Comparison of ENCODE assay signal across 22 cellular contexts in the genomic region with DNA sequence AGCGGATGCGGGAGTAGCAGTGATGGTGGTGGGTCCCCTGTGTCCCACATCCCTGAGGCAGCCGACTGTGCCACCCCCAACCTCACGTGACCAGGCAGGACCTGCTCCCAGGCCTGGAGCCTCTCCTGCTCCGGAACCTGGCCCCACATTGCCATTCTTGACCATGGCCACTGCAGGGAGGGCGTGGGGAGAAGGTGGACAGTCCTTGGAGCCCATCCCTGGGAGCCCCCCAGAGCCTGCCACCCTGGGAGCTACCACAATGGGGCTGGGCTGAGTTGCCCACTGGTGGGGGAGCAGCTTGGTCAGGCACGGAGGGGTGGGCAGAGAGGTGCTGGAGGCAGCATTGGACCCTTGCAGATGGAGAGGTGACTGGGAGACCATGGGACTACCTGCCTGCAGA. TPM values are rescaled to one million over a fixed set of nuclear protein-coding genes. Genes with fewer than 3 reads are reported as not detected.
DNase-seq lines count a peak whose midpoint lies in the region; ATAC-seq and TF ChIP-seq lines count a peak whose summit lies in the region.
"Had no signal": no experiment of that assay in that cellular context is flagged by ENCODE, and none has a peak within 500 bp of the region (broad histone marks: within the 10 kb centered on the region; RNA-seq: fewer than 3 reads in every experiment).

No MANE protein-coding gene starts in this region.

- peak; percentile 65 for DNase-seq in chondrocyte (ENCODE audit: low spot score)
- DNase-seq in lower lobe of right lung, result no peak
- DNase-seq in spleen, result peak; percentile 54
- no peak for DNase-seq in aorta
- no peak for DNase-seq in activated T-helper 1 cell treated with anti-CD3 and anti-CD28 coated beads, Interleukin-12 subunit alpha, Interleukin-12 subunit beta, Interleukin-2, Interleukin-4 antibody, amounts not matched to agents 30 ng/mL and 10 ng/mL and 1 ng/mL, durations not matched to agents 14 hours and 24 hours and 36 hours (ENCODE audit: low spot score)
- DNase-seq in T-helper 9 cell, result no peak
- DNase-seq: ACHN; BE2C; C1 segment of cervical spinal cord; CD4-positive, CD25-positive, alpha-beta regulatory T cell; CD8-positive, alpha-beta memory T cell; COR-L47; DMS 273 treated with DMSO at 0.1 percent for 48 hours; DMS53; DND-41; EL had no signal

- peaks cover 2% of the 10 kb centered on the region for H3K9me3 Mint-ChIP-seq in chondrocyte (ENCODE audit: low read depth)
- H3K9me3 Mint-ChIP-seq in activated T-helper 1 cell treated with anti-CD3 and anti-CD28 coated beads, Interleukin-12 subunit alpha, Interleukin-12 subunit beta, Interleukin-2, Interleukin-4 antibody, amounts not matched to agents 30 ng/mL and 10 ng/mL and 1 ng/mL, durations not matched to agents 14 hours and 24 hours and 36 hours, result peaks cover 4% of the 10 kb centered on the region

- H3K9me3 ChIP-seq in lower lobe of right lung (no peaks in the 10 kb centered on the region), spleen (peaks cover 0 to 6% (median 0%) of the 10 kb centered on the region in 8 donors), aorta (ENCODE audit: control insufficient read depth, low read length) (peaks cover 2% of the 10 kb centered on the region)
- H3K9me3 ChIP-seq: BE2C, HAP-1 had no signal

- H3K36me3 Mint-ChIP-seq in chondrocyte (ENCODE audit: low read depth), result no peaks in the 10 kb centered on the region
- H3K36me3 Mint-ChIP-seq in activated T-helper 1 cell treated with anti-CD3 and anti-CD28 coated beads, Interleukin-12 subunit alpha, Interleukin-12 subunit beta, Interleukin-2, Interleukin-4 antibody, amounts not matched to agents 30 ng/mL and 10 ng/mL and 1 ng/mL, durations not matched to agents 14 hours and 24 hours and 36 hours (ENCODE audit: low read depth), result no peaks in the 10 kb centered on the region
- H3K36me3 Mint-ChIP-seq: CD4-positive, CD25-positive, alpha-beta regulatory T cell; CD8-positive, alpha-beta memory T cell had no signal

- H3K4me1 Mint-ChIP-seq in chondrocyte (ENCODE audit: low read depth), result no peaks in the 10 kb centered on the region
- H3K4me1 Mint-ChIP-seq in activated T-helper 1 cell treated with anti-CD3 and anti-CD28 coated beads, Interleukin-12 subunit alpha, Interleukin-12 subunit beta, Interleukin-2, Interleukin-4 antibody, amounts not matched to agents 30 ng/mL and 10 ng/mL and 1 ng/mL, durations not matched to agents 14 hours and 24 hours and 36 hours (ENCODE audit: low read depth), result no peaks in the 10 kb centered on the region
- H3K4me1 Mint-ChIP-seq: CD4-positive, CD25-positive, alpha-beta regulatory T cell; CD8-positive, alpha-beta memory T cell had no signal

- intact Hi-C loops in lower lobe of right lung (cut with DNase I), result no loop called here
- intact Hi-C loops in spleen (cut with DNase I; ENCODE audit: low total_unique reads), result no loop called here
- intact Hi-C loops in aorta (cut with DNase I), result no loop called here
- intact Hi-C loops in activated T-helper 1 cell treated with anti-CD3 and anti-CD28 coated beads, Interleukin-12 subunit alpha, Interleukin-12 subunit beta, Interleukin-2, Interleukin-4 antibody, amounts not matched to agents 30 ng/mL and 10 ng/mL and 1 ng/mL, durations not matched to agents 14 hours and 24 hours and 36 hours (cut with micrococcal nuclease), result no loop called here

- TF ChIP-seq CTCF in chondrocyte (IDR thresholded peaks at IDR 0.05), result no peak
- no peak for TF ChIP-seq CTCF in lower lobe of right lung (IDR thresholded peaks at IDR 0.05)
- no peak for TF ChIP-seq CTCF in spleen (IDR thresholded peaks at IDR 0.05 in 8 of 11, conservative IDR thresholded peaks at IDR 0.05 in 3 of 11)

- no peak for TF ChIP-seq POLR2A in spleen (IDR thresholded peaks at IDR 0.05)

- peak; percentile 21 to 31 for ATAC-seq in lower lobe of right lung
- ATAC-seq in aorta (ENCODE audit: low FRiP score), result peak; percentile 36
- no peak for ATAC-seq in HG03342 (IDR thresholded peaks at IDR 0.05; ENCODE audit: unreplicated experiment)
- ATAC-seq: GM12878 had no signal

- H3K27me3 ChIP-seq in lower lobe of right lung (ENCODE audit: low read depth), result no peaks in the 10 kb centered on the region
- H3K27me3 ChIP-seq in spleen (replicated peaks in 1 of 7), result no peaks in the 10 kb centered on the region
- no peaks in the 10 kb centered on the region for H3K27me3 ChIP-seq in aorta (ENCODE audit: control insufficient read depth in 1 of 2, insufficient read depth in 2 of 2, low read length in 1 of 2)
- H3K27me3 ChIP-seq: BE2C had no signal

- H3K4me3 Mint-ChIP-seq in chondrocyte (ENCODE audit: unreplicated experiment), result no peak overlapping the region
- no peak overlapping the region for H3K4me3 Mint-ChIP-seq in activated T-helper 1 cell treated with anti-CD3 and anti-CD28 coated beads, Interleukin-12 subunit alpha, Interleukin-12 subunit beta, Interleukin-2, Interleukin-4 antibody, amounts not matched to agents 30 ng/mL and 10 ng/mL and 1 ng/mL, durations not matched to agents 14 hours and 24 hours and 36 hours
- H3K4me3 Mint-ChIP-seq: CD4-positive, CD25-positive, alpha-beta regulatory T cell; CD8-positive, alpha-beta memory T cell had no signal

- peaks cover 8% of the 10 kb centered on the region for H3K27me3 Mint-ChIP-seq in chondrocyte (ENCODE audit: low read depth)
- H3K27me3 Mint-ChIP-seq in activated T-helper 1 cell treated with anti-CD3 and anti-CD28 coated beads, Interleukin-12 subunit alpha, Interleukin-12 subunit beta, Interleukin-2, Interleukin-4 antibody, amounts not matched to agents 30 ng/mL and 10 ng/mL and 1 ng/mL, durations not matched to agents 14 hours and 24 hours and 36 hours (ENCODE audit: insufficient read depth), result peaks cover 8% of the 10 kb centered on the region

- 81 to 92% (median 87%) methylated on average over 7 of the region's 7 CpGs for WGBS in spleen, 5 donors
- 92 to 94% methylated on average over 7 of the region's 7 CpGs for WGBS in aorta, 2 donors

- H3K27ac ChIP-seq in lower lobe of right lung, result no peak overlapping the region
- no peak overlapping the region for H3K27ac ChIP-seq in spleen
- no peak overlapping the region for H3K27ac ChIP-seq in aorta (ENCODE audit: low read depth in 1 of 2, low read length in 2 of 2)

- H3K4me1 ChIP-seq in lower lobe of right lung (no peaks in the 10 kb centered on the region), spleen (no peaks in the 10 kb centered on the region), aorta (ENCODE audit: control insufficient read depth in 1 of 2, insufficient read depth in 2 of 2, low read length in 2 of 2) (peaks cover 0 to 2% of the 10 kb centered on the region in 2 donors)
- H3K4me1 ChIP-seq: BE2C, HAP-1 had no signal

- H3K4me3 ChIP-seq in lower lobe of right lung (no peak overlapping the region), spleen (no peak overlapping the region), aorta (ENCODE audit: low read length in 2 of 2) (no peak overlapping the region)
- H3K4me3 ChIP-seq: GM12878, HAP-1 had no signal

- H3K36me3 ChIP-seq in lower lobe of right lung (no peaks in the 10 kb centered on the region), spleen (no peaks in the 10 kb centered on the region), aorta (ENCODE audit: control insufficient read depth in 1 of 2, insufficient read depth in 2 of 2, low read length in 1 of 2) (no peaks in the 10 kb centered on the region)
- H3K36me3 ChIP-seq: BE2C, HAP-1 had no signal

- no peak overlapping the region for H3K27ac Mint-ChIP-seq in chondrocyte (ENCODE audit: unreplicated experiment)
- no peak overlapping the region for H3K27ac Mint-ChIP-seq in activated T-helper 1 cell treated with anti-CD3 and anti-CD28 coated beads, Interleukin-12 subunit alpha, Interleukin-12 subunit beta, Interleukin-2, Interleukin-4 antibody, amounts not matched to agents 30 ng/mL and 10 ng/mL and 1 ng/mL, durations not matched to agents 14 hours and 24 hours and 36 hours
- H3K27ac Mint-ChIP-seq: CD4-positive, CD25-positive, alpha-beta regulatory T cell; CD8-positive, alpha-beta memory T cell had no signal

RNA-seq across cellular contexts. Expression of a gene that starts 36.8 kb away (rescaled TPM):
- not detected in 3 replicates for total RNA-seq in chondrocyte
- total RNA-seq in lower lobe of right lung, result not detected
- total RNA-seq in spleen, result not detected
- under 1 TPM in 1 of 3 donors, not detected in 2; 0.07 TPM for polyA plus RNA-seq in spleen
- not detected for total RNA-seq in aorta
- under 1 TPM in 1 of 2 donors, not detected in 1; 0.08 TPM for polyA plus RNA-seq in aorta
- not detected in 2 replicates for total RNA-seq in activated T-helper 1 cell treated with anti-CD3 and anti-CD28 coated beads, Interleukin-12 subunit alpha, Interleukin-12 subunit beta, Interleukin-2, Interleukin-4 antibody, amounts not matched to agents 30 ng/mL and 10 ng/mL and 1 ng/mL, durations not matched to agents 14 hours and 24 hours and 36 hours
- total RNA-seq: CD4-positive, CD25-positive, alpha-beta regulatory T cell; CD8-positive, alpha-beta memory T cell; G401; GM12878; H4; HT-29 had no signal
- polyA plus RNA-seq: CD4-positive, CD25-positive, alpha-beta regulatory T cell; CD8-positive, alpha-beta memory T cell had no signal

RNA-seq across cellular contexts. Expression of a gene that starts 42.7 kb away (rescaled TPM):
- total RNA-seq in chondrocyte (not detected in 3 replicates), lower lobe of right lung (not detected), spleen (not detected), aorta (not detected)
- polyA plus RNA-seq in spleen (under 1 TPM in 2 of 3 donors, not detected in 1; 0.02 to 0.06 TPM), aorta (1 to 10 TPM in 1 of 2 donors, under 1 TPM in 1; 0.13 to 2.5 TPM)
- total RNA-seq in activated T-helper 1 cell treated with anti-CD3 and anti-CD28 coated beads, Interleukin-12 subunit alpha, Interleukin-12 subunit beta, Interleukin-2, Interleukin-4 antibody, amounts not matched to agents 30 ng/mL and 10 ng/mL and 1 ng/mL, durations not matched to agents 14 hours and 24 hours and 36 hours, result not detected in 2 replicates
- total RNA-seq: CD4-positive, CD25-positive, alpha-beta regulatory T cell; CD8-positive, alpha-beta memory T cell; G401; GM12878; HT-29 had no signal
- polyA plus RNA-seq: CD4-positive, CD25-positive, alpha-beta regulatory T cell; CD8-positive, alpha-beta memory T cell; GM12878 had no signal

Comparison
In these comparisons a context has a peak if more than half of its experiments do, and no peak if none do; other contexts are left out.
1. DNase-seq: peak in chondrocyte (single experiment) and spleen (single experiment); none in lower lobe of right lung (single experiment), aorta (0 of 2), activated T-helper 1 cell treated with anti-CD3 and anti-CD28 coated beads, Interleukin-12 subunit alpha, Interleukin-12 subunit beta, Interleukin-2, Interleukin-4 antibody, amounts not matched to agents 30 ng/mL and 10 ng/mL and 1 ng/mL, durations not matched to agents 14 hours and 24 hours and 36 hours (single experiment) and T-helper 9 cell (single experiment).